6 cellular contexts compared by ENCODE assay signal in the genomic region with DNA sequence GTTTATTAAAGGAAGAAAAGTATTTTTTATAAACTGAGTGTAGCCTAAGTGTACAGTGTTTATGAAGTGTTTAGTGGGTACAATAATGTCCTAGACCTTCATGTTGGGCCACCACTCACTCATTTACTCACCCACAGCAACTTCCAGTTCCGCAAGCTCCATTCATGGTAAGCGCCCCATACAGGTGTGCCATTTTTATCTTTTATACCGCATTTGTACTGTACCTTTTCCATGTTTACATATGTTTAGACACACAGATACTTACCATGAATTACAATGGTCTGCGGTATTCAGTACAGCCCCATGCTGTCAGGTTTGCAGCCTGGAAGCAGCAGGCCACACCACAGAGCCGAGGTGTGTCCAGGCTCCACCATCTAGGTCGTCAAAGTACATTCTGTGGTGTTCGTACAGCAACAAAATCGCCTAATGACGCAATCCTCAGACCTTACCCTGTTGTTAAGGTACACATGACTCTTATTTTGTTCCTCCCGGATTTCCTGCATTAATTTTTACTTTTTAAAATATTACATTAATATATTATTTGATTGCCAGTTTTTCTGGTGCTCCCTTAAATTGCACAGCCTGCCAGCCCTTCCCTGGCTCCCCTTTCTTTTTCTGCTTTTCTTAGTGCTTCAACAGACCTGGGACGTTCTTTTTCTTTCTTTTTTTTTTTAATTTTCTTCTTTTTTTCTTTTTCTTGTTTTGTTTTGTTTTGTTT. TPM values are rescaled to one million over a fixed set of nuclear protein-coding genes. Genes with fewer than 3 reads are reported as not detected.
A peak's percentile ranks its signal among the peaks of the same experiment; 100 is the strongest.
DNase-seq lines count a peak whose midpoint lies in the region; ATAC-seq, FAIRE-seq and TF ChIP-seq lines count a peak whose summit lies in the region.

No MANE protein-coding gene starts in this region.

- POLR2A ChIA-PET in activated B cell treated with CpG ODN at 0.5 μM for 24 hours (lab: Charles Lee), result interaction anchor here (0.6 to 3.5 kb wide), 12 partner anchors 9 to 1060 kb away, joined by 3 to 56 read pairs (median 5); a partner anchor contains a TSS

- DNase-seq in NCI-H345 (lab: John Stamatoyannopoulos, UW) (peak; percentile 27), NCI-H345 treated with DMSO at 0.1 percent for 48 hours (lab: John Stamatoyannopoulos, UW; ENCODE audit: unreplicated experiment) (no peak), activated B cell treated with CpG ODN at 0.5 μM for 24 hours (no peak), keratinocyte (ENCODE audit: low read depth, low spot score) (no peak), NCI-H524 treated with DMSO at 0.1 percent for 48 hours (lab: John Stamatoyannopoulos, UW) (no peak)

- dilution Hi-C loops in keratinocyte (cut with MboI; ENCODE audit: extremely low pct_ligation_motif_present, low sequenced_read_pairs), result no loop called here

- no peaks in the 10 kb centered on the region for H3K9me3 Mint-ChIP-seq in activated B cell treated with CpG ODN at 0.5 μM for 24 hours

- peaks cover 7 to 9% of the 10 kb centered on the region in 2 experiments for H3K36me3 ChIP-seq in keratinocyte (ENCODE audit: control insufficient read depth in 2 of 2, extremely low read depth in 1 of 2, insufficient read depth in 2 of 2, low read length in 2 of 2)

- peaks cover 36% of the 10 kb centered on the region for H3K79me2 ChIP-seq in keratinocyte (ENCODE audit: control insufficient read depth, insufficient read depth, low read length)

- peak overlapping the region; percentile 99 for H3K4me3 Mint-ChIP-seq in activated B cell treated with CpG ODN at 0.5 μM for 24 hours

- peak overlapping the region; percentile 94 for H2AFZ ChIP-seq in keratinocyte (ENCODE audit: control insufficient read depth, low read length)

- H3K27me3 Mint-ChIP-seq in activated B cell treated with CpG ODN at 0.5 μM for 24 hours, result no peaks in the 10 kb centered on the region

- H3K4me1 ChIP-seq in keratinocyte (ENCODE audit: control insufficient read depth, extremely low read depth, insufficient read depth, low read length), result peaks cover 16% of the 10 kb centered on the region

- H3K36me3 Mint-ChIP-seq in activated B cell treated with CpG ODN at 0.5 μM for 24 hours (ENCODE audit: low read depth), result peaks cover 36% of the 10 kb centered on the region

- H3K9me3 ChIP-seq in keratinocyte (ENCODE audit: control insufficient read depth, low read depth, low read length), result no peaks in the 10 kb centered on the region

- H3K9me1 ChIP-seq in keratinocyte (ENCODE audit: control insufficient read depth, extremely low read depth, insufficient read depth, low read length), result no peaks in the 10 kb centered on the region

- CTCF ChIA-PET in activated B cell treated with CpG ODN at 0.5 μM for 24 hours (lab: Charles Lee), result interaction anchor here (0.9 to 6.3 kb wide), 14 partner anchors 10 to 925 kb away, joined by 3 to 54 read pairs (median 4); a partner anchor contains a TSS

- TF ChIP-seq CTCF in activated B cell treated with CpG ODN at 0.5 μM for 24 hours (IDR thresholded peaks at IDR 0.05) (no peak), keratinocyte (optimal IDR thresholded peaks at IDR 0.05 in 1 of 3, IDR thresholded peaks at IDR 0.05 in 1 of 3, conservative IDR thresholded peaks at IDR 0.05 in 1 of 3; ENCODE audit: extremely low read depth in 1 of 3, insufficient read depth in 2 of 3, low read length in 3 of 3) (no peak)

- FAIRE-seq in keratinocyte (lab: Jason Lieb, UNC), result no peak

- H3K27ac ChIP-seq in keratinocyte (ENCODE audit: control insufficient read depth, insufficient read depth, low read length), result peak overlapping the region; percentile 87

- no peaks in the 10 kb centered on the region for H3K27me3 ChIP-seq in keratinocyte (ENCODE audit: control insufficient read depth, extremely low read depth, insufficient read depth, low read length)

- peaks cover 40% of the 10 kb centered on the region for H3K4me1 Mint-ChIP-seq in activated B cell treated with CpG ODN at 0.5 μM for 24 hours

- H3K4me2 ChIP-seq in keratinocyte (ENCODE audit: control insufficient read depth, extremely low read depth, insufficient read depth, low read depth, low read length), result peak overlapping the region; percentile 75

- H3K9ac ChIP-seq in keratinocyte (ENCODE audit: control insufficient read depth, extremely low read depth, insufficient read depth, low read length), result peak overlapping the region; percentile 91

- H3K4me3 ChIP-seq in keratinocyte (ENCODE audit: control insufficient read depth in 2 of 3, extremely low read depth in 1 of 3, insufficient read depth in 2 of 3, low read depth in 1 of 3, low read length in 3 of 3), result peak overlapping the region; percentile 94 to 100 (median 96)

- no peaks in the 10 kb centered on the region for H4K20me1 ChIP-seq in keratinocyte (ENCODE audit: control insufficient read depth, extremely low read depth, insufficient read depth, low read length)

- peak overlapping the region; percentile 98 for H3K27ac Mint-ChIP-seq in activated B cell treated with CpG ODN at 0.5 μM for 24 hours

- no peak for ATAC-seq in activated B cell treated with CpG ODN at 0.5 μM for 24 hours (ENCODE audit: low read depth)
- ATAC-seq in HG03521 (IDR thresholded peaks at IDR 0.05; ENCODE audit: unreplicated experiment), result no peak

- intact Hi-C loops in activated B cell treated with CpG ODN at 0.5 μM for 24 hours (cut with micrococcal nuclease), result no loop called here

RNA-seq across cellular contexts. Expression of a gene that starts 0.9 kb away (rescaled TPM):
- total RNA-seq in activated B cell treated with CpG ODN at 0.5 μM for 24 hours, result 122 and 146 TPM in 2 replicates
- polyA plus RNA-seq in keratinocyte, result 127 to 244 TPM (median 230 TPM) in 3 replicates
- polyA plus RNA-seq in keratinocyte (2011; ENCODE audit: low read depth), result 49.2 TPM
- polyA plus RNA-seq in keratinocyte (2011; cell fraction: cytosol; rRNA removed), result 176 and 226 TPM in 2 replicates
- 124 and 160 TPM in 2 replicates for polyA plus RNA-seq in keratinocyte (2011; cell fraction: nucleus; rRNA removed)
- polyA plus RNA-seq in keratinocyte (2012; ENCODE audit: low replicate concordance), result 164 and 317 TPM in 2 replicates
- polyA minus RNA-seq in keratinocyte, result 13.3 to 76.6 TPM (median 35.4 TPM) in 3 replicates
- 50.1 TPM for polyA minus RNA-seq in keratinocyte (2011; cell fraction: cytosol; rRNA and poly(A)+ RNA removed)
- polyA minus RNA-seq in keratinocyte (2011; cell fraction: nucleus; rRNA and poly(A)+ RNA removed), result 30.2 and 53.3 TPM in 2 replicates

RNA-seq across cellular contexts. Expression of a gene that starts 26.6 kb away (rescaled TPM):
- 2.8 and 3.3 TPM in 2 replicates for total RNA-seq in activated B cell treated with CpG ODN at 0.5 μM for 24 hours
- polyA plus RNA-seq in keratinocyte, result 0.07 to 0.59 TPM (median 0.51 TPM) in 3 replicates
- polyA plus RNA-seq in keratinocyte (2011; ENCODE audit: low read depth), result not detected
- polyA plus RNA-seq in keratinocyte (2011; cell fraction: cytosol; rRNA removed), result not detected in 2 replicates
- polyA plus RNA-seq in keratinocyte (2011; cell fraction: nucleus; rRNA removed), result 2.0 and 2.8 TPM in 2 replicates
- polyA plus RNA-seq in keratinocyte (2012; ENCODE audit: low replicate concordance), result 0.35 TPM in 1 of 2 replicates, not detected in the other
- polyA minus RNA-seq in keratinocyte, result 2.2 to 11.6 TPM (median 9.4 TPM) in 3 replicates
- polyA minus RNA-seq in keratinocyte (2011; cell fraction: cytosol; rRNA and poly(A)+ RNA removed), result not detected
- polyA minus RNA-seq in keratinocyte (2011; cell fraction: nucleus; rRNA and poly(A)+ RNA removed), result 7.6 and 18.7 TPM in 2 replicates

RNA-seq across cellular contexts. Expression of a gene that starts 29.1 kb away (rescaled TPM):
- not detected in 2 replicates for total RNA-seq in activated B cell treated with CpG ODN at 0.5 μM for 24 hours
- polyA plus RNA-seq in keratinocyte, result not detected in 3 replicates
- polyA plus RNA-seq in keratinocyte (2011; ENCODE audit: low read depth), result 0.09 TPM
- polyA plus RNA-seq in keratinocyte (2011; cell fraction: cytosol; rRNA removed), result not detected in 2 replicates
- not detected in 2 replicates for polyA plus RNA-seq in keratinocyte (2011; cell fraction: nucleus; rRNA removed)
- not detected in 2 replicates for polyA plus RNA-seq in keratinocyte (2012; ENCODE audit: low replicate concordance)
- polyA minus RNA-seq in keratinocyte, result not detected in 3 replicates
- not detected for polyA minus RNA-seq in keratinocyte (2011; cell fraction: cytosol; rRNA and poly(A)+ RNA removed)
- not detected in 2 replicates for polyA minus RNA-seq in keratinocyte (2011; cell fraction: nucleus; rRNA and poly(A)+ RNA removed)

RNA-seq across cellular contexts. Expression of a gene that starts 35.3 kb away (rescaled TPM):
- total RNA-seq in activated B cell treated with CpG ODN at 0.5 μM for 24 hours, result 49.1 and 58.1 TPM in 2 replicates
- polyA plus RNA-seq in keratinocyte, result 3.3 to 5.4 TPM (median 4.7 TPM) in 3 replicates
- polyA plus RNA-seq in keratinocyte (2011; ENCODE audit: low read depth), result 2.4 TPM
- polyA plus RNA-seq in keratinocyte (2011; cell fraction: cytosol; rRNA removed), result 2.1 and 2.8 TPM in 2 replicates
- polyA plus RNA-seq in keratinocyte (2011; cell fraction: nucleus; rRNA removed), result 11.5 and 13.4 TPM in 2 replicates
- polyA plus RNA-seq in keratinocyte (2012; ENCODE audit: low replicate concordance), result 3.4 and 3.9 TPM in 2 replicates
- polyA minus RNA-seq in keratinocyte, result 4.5 to 8.9 TPM (median 6.1 TPM) in 3 replicates
- 2.7 TPM for polyA minus RNA-seq in keratinocyte (2011; cell fraction: cytosol; rRNA and poly(A)+ RNA removed)
- 6.1 and 9.4 TPM in 2 replicates for polyA minus RNA-seq in keratinocyte (2011; cell fraction: nucleus; rRNA and poly(A)+ RNA removed)

RNA-seq across cellular contexts. Expression of a gene that starts 39.2 kb away (rescaled TPM):
- total RNA-seq in activated B cell treated with CpG ODN at 0.5 μM for 24 hours, result 1.3 and 1.9 TPM in 2 replicates
- 0.24 to 0.73 TPM (median 0.68 TPM) in 3 replicates for polyA plus RNA-seq in keratinocyte
- polyA plus RNA-seq in keratinocyte (2011; ENCODE audit: low read depth), result 1.8 TPM
- not detected in 2 replicates for polyA plus RNA-seq in keratinocyte (2011; cell fraction: cytosol; rRNA removed)
- 3.5 and 4.0 TPM in 2 replicates for polyA plus RNA-seq in keratinocyte (2011; cell fraction: nucleus; rRNA removed)
- 0.16 and 0.86 TPM in 2 replicates for polyA plus RNA-seq in keratinocyte (2012; ENCODE audit: low replicate concordance)
- 0.52 to 7.1 TPM (median 4.8 TPM) in 3 replicates for polyA minus RNA-seq in keratinocyte
- polyA minus RNA-seq in keratinocyte (2011; cell fraction: cytosol; rRNA and poly(A)+ RNA removed), result not detected
- 6.5 and 12.1 TPM in 2 replicates for polyA minus RNA-seq in keratinocyte (2011; cell fraction: nucleus; rRNA and poly(A)+ RNA removed)
